8 cellular contexts compared by ENCODE assay signal in genomic region chr14:60093606-60094005, GRCh38. TPM values are rescaled to one million over a fixed set of nuclear protein-coding genes. Genes with fewer than 3 reads are reported as not detected.
DNase-seq lines count a peak whose midpoint lies in the region; ATAC-seq, FAIRE-seq and TF ChIP-seq lines count a peak whose summit lies in the region.

No MANE protein-coding gene starts in this region.

- no peaks in the 10 kb centered on the region for H3K9me3 Mint-ChIP-seq in activated CD4-positive, alpha-beta memory T cell treated with anti-CD3 and anti-CD28 coated beads for 36 hours
- H3K9me3 Mint-ChIP-seq in type B pancreatic cell: peaks cover 7% of the 10 kb centered on the region

- no peaks in the 10 kb centered on the region for H3K27me3 Mint-ChIP-seq in activated CD4-positive, alpha-beta memory T cell treated with anti-CD3 and anti-CD28 coated beads for 36 hours
- H3K27me3 Mint-ChIP-seq in type B pancreatic cell: no peaks in the 10 kb centered on the region

- H3K27ac Mint-ChIP-seq in activated CD4-positive, alpha-beta memory T cell treated with anti-CD3 and anti-CD28 coated beads for 36 hours: peak overlapping the region; percentile 15
- H3K27ac Mint-ChIP-seq in type B pancreatic cell: peak overlapping the region; percentile 94

- no peak for TF ChIP-seq POLR2A in heart left ventricle (IDR thresholded peaks at IDR 0.05)

- no peak for DNase-seq in heart left ventricle
- no peak for DNase-seq in left cardiac atrium
- DNase-seq in activated CD4-positive, alpha-beta memory T cell treated with anti-CD3 and anti-CD28 coated beads for 36 hours: no peak
- DNase-seq in type B pancreatic cell (ENCODE audit: extremely low spot score, unreplicated experiment): no peak
- no peak for DNase-seq in HuH-7 (ENCODE audit: low spot score)
- DNase-seq in OCI-M2 (lab: John Stamatoyannopoulos, UW; ENCODE audit: unreplicated experiment): no peak
- DNase-seq in pancreas: no peak

- H3K36me3 ChIP-seq in heart left ventricle: peaks cover 0 to 12% (median 0%) of the 10 kb centered on the region in 9 donors
- peaks cover 2% of the 10 kb centered on the region for H3K36me3 ChIP-seq in iPS-15b (ENCODE audit: control insufficient read depth, insufficient read depth, low read length)
- H3K36me3 ChIP-seq in pancreas: peaks cover 0 to 4% (median 0%) of the 10 kb centered on the region in 3 donors

- H3K27ac ChIP-seq in heart left ventricle (peak overlapping the region; percentile 6 to 99 (median 98)), pancreas (no peak overlapping the region)

- H3K4me3 ChIP-seq in heart left ventricle: peak overlapping the region in 11 of 12 donors; percentile 3 to 90 (median 74)
- H3K4me3 ChIP-seq in iPS-15b (ENCODE audit: low read depth, low read length): peak overlapping the region; percentile 92
- H3K4me3 ChIP-seq in pancreas: peak overlapping the region in 1 of 4 donors; percentile 61

- ATAC-seq in heart left ventricle (no peak), left cardiac atrium (no peak), pancreas (no peak)

- FAIRE-seq in pancreas (lab: Jason Lieb, UNC): no peak

- CTCF ChIA-PET in activated CD4-positive, alpha-beta memory T cell treated with anti-CD3 and anti-CD28 coated beads for 36 hours (lab: Charles Lee): no interaction called here

- H3K27me3 ChIP-seq in heart left ventricle (no peaks in the 10 kb centered on the region), iPS-15b (ENCODE audit: control insufficient read depth, insufficient read depth, low read length) (no peaks in the 10 kb centered on the region), pancreas (no peaks in the 10 kb centered on the region)

- H3K9me3 ChIP-seq in heart left ventricle (no peaks in the 10 kb centered on the region), iPS-15b (ENCODE audit: control insufficient read depth, insufficient read depth, low read length) (no peaks in the 10 kb centered on the region), pancreas (no peaks in the 10 kb centered on the region)

- TF ChIP-seq CTCF in heart left ventricle (IDR thresholded peaks at IDR 0.05): no peak
- TF ChIP-seq CTCF in type B pancreatic cell (conservative IDR thresholded peaks at IDR 0.05): no peak
- no peak for TF ChIP-seq CTCF in pancreas (IDR thresholded peaks at IDR 0.05)

- H3K9ac ChIP-seq in iPS-15b (ENCODE audit: low read depth, low read length): no peak overlapping the region

- H3K4me1 ChIP-seq in heart left ventricle (peaks cover 0 to 60% (median 33%) of the 10 kb centered on the region in 12 donors), iPS-15b (ENCODE audit: control insufficient read depth, insufficient read depth, low read length) (peaks cover 17% of the 10 kb centered on the region), pancreas (peaks cover 0 to 11% (median 7%) of the 10 kb centered on the region in 3 donors)

- H3K4me1 Mint-ChIP-seq in activated CD4-positive, alpha-beta memory T cell treated with anti-CD3 and anti-CD28 coated beads for 36 hours (ENCODE audit: low read depth): peaks cover 35% of the 10 kb centered on the region
- H3K4me1 Mint-ChIP-seq in type B pancreatic cell (ENCODE audit: unreplicated experiment): peaks cover 32% of the 10 kb centered on the region

- POLR2A ChIA-PET in activated CD4-positive, alpha-beta memory T cell treated with anti-CD3 and anti-CD28 coated beads for 36 hours (lab: Charles Lee): interaction anchor here (0.8 to 3.2 kb wide), 4 partner anchors 27 to 629 kb away, joined by 3 to 17 read pairs (median 4); partner anchors contain the start of gene PPM1A

- intact Hi-C loops in heart left ventricle (cut with DNase I): loop anchor here in 5 of 10 donors (2.0 to 10.0 kb wide), 5 partner anchors 71 to 609 kb away; partner anchors contain the start of genes DHRS7 (in 4 of the 5), JKAMP (in 1 of the 5), L3HYPDH (in 1 of the 5) and PPM1A (in 1 of the 5)
- intact Hi-C loops in left cardiac atrium (cut with DNase I): loop anchor here in 1 of 2 donors (5.0 to 10.0 kb wide), 2 partner anchors 154 to 909 kb away; partner anchors contain the start of genes DAAM1 and PPM1A
- intact Hi-C loops in activated CD4-positive, alpha-beta memory T cell treated with anti-CD3 and anti-CD28 coated beads for 36 hours (cut with micrococcal nuclease): loop anchor here (2.0 to 10.0 kb wide), 2 partner anchors 17 to 1799 kb away; partner anchors contain the start of gene ARID4A
- intact Hi-C loops in pancreas (cut with DNase I): loop anchor here in 1 of 3 donors (10.0 kb wide), 1 partner anchor 61 kb away; no protein-coding TSS in a partner anchor

- peaks cover 21% of the 10 kb centered on the region for H3K36me3 Mint-ChIP-seq in activated CD4-positive, alpha-beta memory T cell treated with anti-CD3 and anti-CD28 coated beads for 36 hours
- peaks cover 15% of the 10 kb centered on the region for H3K36me3 Mint-ChIP-seq in type B pancreatic cell

- H3K4me3 Mint-ChIP-seq in activated CD4-positive, alpha-beta memory T cell treated with anti-CD3 and anti-CD28 coated beads for 36 hours: peak overlapping the region; percentile 95
- peak overlapping the region; percentile 98 for H3K4me3 Mint-ChIP-seq in type B pancreatic cell

RNA-seq across cellular contexts. Expression of gene PCNX4, which starts 1.9 kb away (rescaled TPM):
- total RNA-seq in heart left ventricle: 10 to 100 TPM; 22.1 to 56.2 (median 37.3) TPM
- polyA plus RNA-seq in heart left ventricle: 10 to 100 TPM; 19.7 TPM
- total RNA-seq in left cardiac atrium: 10 to 100 TPM; 30.4 to 37.8 TPM
- 10 to 100 TPM; 26.3 to 26.9 TPM for total RNA-seq in activated CD4-positive, alpha-beta memory T cell treated with anti-CD3 and anti-CD28 coated beads for 36 hours
- total RNA-seq in type B pancreatic cell (ENCODE audit: low replicate concordance): 35.2 and 70.2 TPM in 2 replicates
- 10 to 100 TPM; 13.7 to 24.0 (median 16.1) TPM for total RNA-seq in pancreas
- polyA plus RNA-seq in pancreas: 10 to 100 TPM in 1 of 2 donors, 1 to 10 TPM in 1; 9.5 to 21.6 TPM

Comparison
In these comparisons a context has a peak if more than half of its experiments do, and no peak if none do; other contexts are left out.
1. H3K27ac ChIP-seq: peak in heart left ventricle (12 of 12); none in pancreas (0 of 4).